In the genomic region with DNA sequence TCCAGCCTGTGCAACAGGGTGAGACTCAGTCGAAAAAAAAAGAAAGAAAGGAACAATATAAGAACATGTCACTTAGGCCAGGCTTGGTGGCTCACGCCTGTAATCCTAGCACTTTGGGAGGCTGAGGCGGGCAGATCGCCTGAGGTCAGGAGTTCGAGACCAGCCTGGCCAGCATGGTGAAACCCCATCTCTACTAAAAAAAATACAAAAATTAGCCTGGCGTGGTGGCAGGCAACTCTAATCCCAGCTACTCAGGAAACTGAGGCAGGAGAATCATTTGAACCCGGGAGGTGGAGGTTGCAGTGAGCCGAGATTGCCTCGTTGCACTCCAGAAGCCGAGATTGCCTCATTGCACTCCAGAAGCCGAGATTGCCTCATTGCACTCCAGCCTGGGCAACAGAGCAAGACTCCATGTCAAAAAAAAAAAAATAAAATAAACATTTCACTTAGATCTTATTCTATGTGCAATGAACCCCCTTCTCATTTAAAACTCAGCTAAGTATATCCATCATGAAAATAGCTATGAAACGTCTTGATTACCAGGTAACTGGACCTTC, we compare ENCODE assay signal across 1 cellular context.
A peak's percentile ranks its signal among the peaks of the same experiment; 100 is the strongest.
TF ChIP-seq lines count a peak whose summit lies in the region.
"Not testable (repeated sequence)": the region's sequence is repeated elsewhere in the genome, so short reads cannot be mapped to it uniquely, and the experiment has no call there.

No MANE protein-coding gene starts in this region.

TF ChIP-seq in K562, 482 proteins besides CTCF, POLR2A, EP300 and RAD21:
- 0 out of 2 replicates have a peak, but pooled peaks have one; percentile 22 for TF ChIP-seq ATF7 (IDR thresholded peaks at IDR 0.05)
- peak; percentile 54; the same call in 1 of the 2 replicates for TF ChIP-seq SMARCA5 (IDR thresholded peaks at IDR 0.05)
- peak; percentile 92 for TF ChIP-seq CEBPG (CRISPR knock-in tag; IDR thresholded peaks at IDR 0.05)
- peak in 1 of 2 experiments; percentile 78; a peak in 2 of 4 replicates for TF ChIP-seq CEBPG (tag; conservative IDR thresholded peaks at IDR 0.05 in 1 of 2, IDR thresholded peaks at IDR 0.05 in 1 of 2)
- peak; percentile 68 for TF ChIP-seq CEBPB (tag; IDR thresholded peaks at IDR 0.05)
- peak; percentile 56; the same call in 1 of the 2 replicates for TF ChIP-seq ATF3 (IDR thresholded peaks at IDR 0.05)
- TF ChIP-seq ATF3 (CRISPR knock-in tag; conservative IDR thresholded peaks at IDR 0.05) = not testable (repeated sequence)
- peak; percentile 75 to 81; a peak in 2 of 4 replicates for TF ChIP-seq TRIM24 (IDR thresholded peaks at IDR 0.05)
- 0 out of 2 replicates have a peak, but pooled peaks have one; percentile 59 for TF ChIP-seq CC2D1A (IDR thresholded peaks at IDR 0.05)
- TF ChIP-seq CXXC5 (CRISPR knock-in tag; IDR thresholded peaks at IDR 0.05) = 0 out of 2 replicates have a peak, but pooled peaks have one; percentile 25
- peak; percentile 62 for TF ChIP-seq ZNF121 (CRISPR knock-in tag; conservative IDR thresholded peaks at IDR 0.05)
- TF ChIP-seq ATF4 (CRISPR knock-in tag; IDR thresholded peaks at IDR 0.05) = peak; percentile 52; the same call in 1 of the 2 replicates
- 0 out of 2 replicates have a peak, but pooled peaks have one; percentile 40 for TF ChIP-seq SMAD4 (CRISPR knock-in tag; conservative IDR thresholded peaks at IDR 0.05)
- peak; percentile 55; the same call in 1 of the 2 replicates for TF ChIP-seq ZNF384 (IDR thresholded peaks at IDR 0.05; ENCODE audit: low read depth, low read length)
- peak; percentile 70 for TF ChIP-seq BCOR (IDR thresholded peaks at IDR 0.05)
- TF ChIP-seq NFRKB (IDR thresholded peaks at IDR 0.05; ENCODE audit: low read depth) = peak; percentile 42; the same call in 1 of the 2 replicates
